In the genomic region with DNA sequence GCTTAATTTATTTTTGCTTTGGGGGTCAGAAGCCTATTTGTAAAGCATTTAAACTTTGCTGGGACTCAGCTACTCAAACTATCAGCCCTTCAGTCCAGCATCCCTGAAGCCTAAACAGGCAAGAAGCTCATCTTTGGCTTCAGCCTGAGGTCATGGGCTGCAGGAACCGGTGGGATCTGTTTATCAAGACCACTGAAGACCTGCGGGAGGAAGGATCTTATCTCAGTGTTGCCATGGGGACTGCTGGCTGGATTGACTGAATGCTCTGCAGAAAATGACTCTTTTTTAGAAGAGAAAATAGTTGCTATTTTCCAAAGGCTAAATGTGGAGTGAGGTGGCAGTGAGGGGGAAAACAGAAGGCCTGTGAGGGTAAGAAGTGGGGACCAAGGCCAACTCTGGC, we compare ENCODE assay signal across 23 cellular contexts. TPM values are rescaled to one million over a fixed set of nuclear protein-coding genes. Genes with fewer than 3 reads are reported as not detected.
DNase-seq lines count a peak whose midpoint lies in the region; ATAC-seq, FAIRE-seq and TF ChIP-seq lines count a peak whose summit lies in the region.
"Had no signal": no experiment of that assay in that cellular context is flagged by ENCODE, and none has a peak within 500 bp of the region (broad histone marks: within the 10 kb centered on the region; RNA-seq: fewer than 3 reads in every experiment).

No MANE protein-coding gene starts in this region.

- no peaks in the 10 kb centered on the region for H3K9me3 Mint-ChIP-seq in activated T-helper 17 cell treated with anti-CD3 and anti-CD28 coated beads, Interleukin-2, amount 50 U/mL, for 72 hours
- H3K9me3 Mint-ChIP-seq in stimulated activated memory B cell treated with anti-CD40 and anti-IgM and Interleukin-4, amounts not matched to agents 10 μg/mL and 1 μg/mL and 100 μg/mL, for 72 hours, result no peaks in the 10 kb centered on the region
- H3K9me3 Mint-ChIP-seq: CD8-positive, alpha-beta memory T cell had no signal

- H3K79me2 ChIP-seq in hepatocyte (no peaks in the 10 kb centered on the region), parathyroid adenoma (no peaks in the 10 kb centered on the region)

- H3K36me3 ChIP-seq in BE2C, result no peaks in the 10 kb centered on the region
- no peaks in the 10 kb centered on the region for H3K36me3 ChIP-seq in hepatocyte (replicated peaks; ENCODE audit: insufficient read depth, low read depth)
- H3K36me3 ChIP-seq in parathyroid adenoma (ENCODE audit: control insufficient read depth, insufficient read depth, low read length), result no peaks in the 10 kb centered on the region
- H3K36me3 ChIP-seq: SJCRH30 had no signal

- no peaks in the 10 kb centered on the region for H3K36me3 Mint-ChIP-seq in activated T-helper 17 cell treated with anti-CD3 and anti-CD28 coated beads, Interleukin-2, amount 50 U/mL, for 72 hours (ENCODE audit: low read depth)
- H3K36me3 Mint-ChIP-seq in stimulated activated memory B cell treated with anti-CD40 and anti-IgM and Interleukin-4, amounts not matched to agents 10 μg/mL and 1 μg/mL and 100 μg/mL, for 72 hours, result no peaks in the 10 kb centered on the region
- H3K36me3 Mint-ChIP-seq: CD8-positive, alpha-beta memory T cell had no signal

- no peaks in the 10 kb centered on the region for H3K27me3 Mint-ChIP-seq in activated T-helper 17 cell treated with anti-CD3 and anti-CD28 coated beads, Interleukin-2, amount 50 U/mL, for 72 hours
- no peaks in the 10 kb centered on the region for H3K27me3 Mint-ChIP-seq in stimulated activated memory B cell treated with anti-CD40 and anti-IgM and Interleukin-4, amounts not matched to agents 10 μg/mL and 1 μg/mL and 100 μg/mL, for 72 hours

- no peak for TF ChIP-seq POLR2A in GM12891 (IDR thresholded peaks at IDR 0.05; ENCODE audit: low read depth, low read length)

- H3K27me3 ChIP-seq in BE2C (no peaks in the 10 kb centered on the region), hepatocyte (no peaks in the 10 kb centered on the region), parathyroid adenoma (ENCODE audit: control insufficient read depth, insufficient read depth, low read length) (no peaks in the 10 kb centered on the region)
- H3K27me3 ChIP-seq: SJCRH30 had no signal

- no peak overlapping the region for H3K4me3 Mint-ChIP-seq in activated T-helper 17 cell treated with anti-CD3 and anti-CD28 coated beads, Interleukin-2, amount 50 U/mL, for 72 hours
- no peak overlapping the region for H3K4me3 Mint-ChIP-seq in stimulated activated memory B cell treated with anti-CD40 and anti-IgM and Interleukin-4, amounts not matched to agents 10 μg/mL and 1 μg/mL and 100 μg/mL, for 72 hours
- H3K4me3 Mint-ChIP-seq: CD8-positive, alpha-beta memory T cell had no signal

- H3K4me1 ChIP-seq in BE2C, result peaks cover 24% of the 10 kb centered on the region
- peaks cover 6% of the 10 kb centered on the region for H3K4me1 ChIP-seq in hepatocyte (ENCODE audit: insufficient read depth)
- peaks cover 8% of the 10 kb centered on the region for H3K4me1 ChIP-seq in parathyroid adenoma
- H3K4me1 ChIP-seq: SJCRH30 had no signal

- H3K9ac ChIP-seq in parathyroid adenoma, result no peak overlapping the region

- H3K9me3 ChIP-seq in BE2C, result no peaks in the 10 kb centered on the region
- no peaks in the 10 kb centered on the region for H3K9me3 ChIP-seq in hepatocyte (ENCODE audit: low read depth)
- H3K9me3 ChIP-seq in parathyroid adenoma (ENCODE audit: control insufficient read depth, low read length), result no peaks in the 10 kb centered on the region
- H3K9me3 ChIP-seq: SJCRH30 had no signal

- H3K4me3 ChIP-seq in BE2C (ENCODE audit: low read depth, low read length), result no peak overlapping the region
- no peak overlapping the region for H3K4me3 ChIP-seq in hepatocyte
- H3K4me3 ChIP-seq in parathyroid adenoma (ENCODE audit: low read depth, low read length), result no peak overlapping the region
- H3K4me3 ChIP-seq: SJCRH30 had no signal

- H2AFZ ChIP-seq in hepatocyte (no peak overlapping the region), parathyroid adenoma (peak overlapping the region; percentile 45)

- DNase-seq in BE2C, result peak; percentile 25
- DNase-seq in hepatocyte (ENCODE audit: low spot score), result no peak
- no peak for DNase-seq in GM12891 (ENCODE audit: insufficient read length, low spot score)
- DNase-seq in T-helper 9 cell, result no peak
- DNase-seq in foreskin melanocyte, result no peak
- DNase-seq: AML-193; CD8-positive, alpha-beta memory T cell; IMR-90; NCI-H1105 treated with DMSO at 0.1 percent for 48 hours; NCI-H1694; NCI-H2081; NCI-H2171 treated with DMSO at 0.1 percent for 48 hours; NCI-H526; OCI-M1; SJCRH30 had no signal

- peaks cover 16% of the 10 kb centered on the region for H3K4me1 Mint-ChIP-seq in activated T-helper 17 cell treated with anti-CD3 and anti-CD28 coated beads, Interleukin-2, amount 50 U/mL, for 72 hours
- H3K4me1 Mint-ChIP-seq in stimulated activated memory B cell treated with anti-CD40 and anti-IgM and Interleukin-4, amounts not matched to agents 10 μg/mL and 1 μg/mL and 100 μg/mL, for 72 hours, result peaks cover 20% of the 10 kb centered on the region

- 13% methylated on average over 2 of the region's 2 CpGs for WGBS in hepatocyte (ENCODE audit: low lambda C conversion rate, missing lambda C conversion rate)

- H4K20me1 ChIP-seq in hepatocyte (ENCODE audit: insufficient read depth, poor library complexity, severe bottlenecking), result no peaks in the 10 kb centered on the region

- no peak for ATAC-seq in activated T-helper 17 cell treated with anti-CD3 and anti-CD28 coated beads, Interleukin-2, amount 50 U/mL, for 72 hours (replicated peaks)
- no peak for ATAC-seq in stimulated activated memory B cell treated with anti-CD40 and anti-IgM and Interleukin-4, amounts not matched to agents 10 μg/mL and 1 μg/mL and 100 μg/mL, for 72 hours

- no peak for FAIRE-seq in GM12891 (lab: Jason Lieb, UNC)
- FAIRE-seq: G401.6, GM18507, H54, RCC 7860 had no signal

- H3K4me2 ChIP-seq in hepatocyte, result no peak overlapping the region
- H3K4me2 ChIP-seq in parathyroid adenoma (ENCODE audit: low read length), result no peak overlapping the region

- peak overlapping the region; percentile 25 for H3K27ac Mint-ChIP-seq in activated T-helper 17 cell treated with anti-CD3 and anti-CD28 coated beads, Interleukin-2, amount 50 U/mL, for 72 hours
- H3K27ac Mint-ChIP-seq in stimulated activated memory B cell treated with anti-CD40 and anti-IgM and Interleukin-4, amounts not matched to agents 10 μg/mL and 1 μg/mL and 100 μg/mL, for 72 hours, result no peak overlapping the region

- H3K27ac ChIP-seq in hepatocyte (peak overlapping the region; percentile 77), parathyroid adenoma (peak overlapping the region; percentile 75)
- H3K27ac ChIP-seq: C4-2B, SJCRH30 had no signal

- TF ChIP-seq CTCF in BE2C (IDR thresholded peaks at IDR 0.05; ENCODE audit: low read depth, low read length) (no peak), hepatocyte (IDR thresholded peaks at IDR 0.05; ENCODE audit: poor library complexity) (no peak), parathyroid adenoma (IDR thresholded peaks at IDR 0.05) (no peak)

- no peaks in the 10 kb centered on the region for H3K9me2 ChIP-seq in hepatocyte (replicated peaks; ENCODE audit: insufficient read depth)

TF ChIP-seq in GM12891, 5 proteins besides CTCF, POLR2A, EP300 and RAD21:
- no peak for TF ChIP-seq TAF1 (IDR thresholded peaks at IDR 0.05; ENCODE audit: low read depth, low read length)
TF ChIP-seq in GM12891: peak in this region for 0.

RNA-seq across cellular contexts. Expression of gene ATP1B1, which starts 20.6 kb away (rescaled TPM):
- 111 TPM for polyA plus RNA-seq in BE2C (2012; ENCODE audit: insufficient read depth, insufficient read length, low read depth)
- 10 to 100 TPM in 1 of 2 donors, 1 to 10 TPM in 1; 3.4 to 51.8 TPM for total RNA-seq in activated T-helper 17 cell treated with anti-CD3 and anti-CD28 coated beads, Interleukin-2, amount 50 U/mL, for 72 hours
- total RNA-seq in hepatocyte, result 362 and 379 TPM in 2 replicates
- polyA plus RNA-seq in hepatocyte, result 123 and 128 TPM in 2 replicates
- polyA plus RNA-seq in GM12891 (2012; ENCODE audit: low read depth, missing spikeins), result 14.9 TPM
